ENCODE assay signal across 1 cellular context in genomic region chr6:163309491-163310026, GRCh38.
TF ChIP-seq lines count a peak whose summit lies in the region.

No MANE protein-coding gene starts in this region.

TF ChIP-seq in H1, 55 proteins besides CTCF, POLR2A, EP300 and RAD21 (continued from another document):
- TF ChIP-seq ATF2 (IDR thresholded peaks at IDR 0.05; ENCODE audit: low read length): no peak
